Comparison of ENCODE assay signal across 8 cellular contexts in the genomic region with DNA sequence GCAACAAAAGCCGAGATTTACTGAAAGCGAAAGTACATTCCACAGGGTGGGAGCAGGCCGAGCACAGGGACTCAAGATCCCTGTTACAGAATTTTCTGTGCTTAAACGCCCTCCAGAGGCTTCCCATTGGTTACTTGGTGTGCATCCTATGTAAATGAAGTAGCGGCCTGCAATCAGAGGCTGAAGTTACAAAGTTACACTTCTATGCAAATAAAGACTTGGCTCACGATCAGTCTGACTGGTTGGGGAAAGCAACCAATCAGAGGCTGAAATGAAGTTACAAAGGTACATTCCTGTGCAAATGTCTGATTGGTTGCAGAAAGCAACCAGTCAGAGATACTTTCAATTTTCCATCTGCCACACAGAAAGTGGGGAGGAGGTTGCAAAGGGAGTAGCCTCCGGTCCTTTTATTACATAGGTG. TPM values are rescaled to one million over a fixed set of nuclear protein-coding genes. Genes with fewer than 3 reads are reported as not detected.
DNase-seq lines count a peak whose midpoint lies in the region; ATAC-seq, FAIRE-seq and TF ChIP-seq lines count a peak whose summit lies in the region.

No MANE protein-coding gene starts in this region.

- no peak for TF ChIP-seq EP300 in sigmoid colon (IDR thresholded peaks at IDR 0.05)

- H3K4me3 ChIP-seq in BE2C (ENCODE audit: low read depth, low read length) (peak overlapping the region; percentile 56), astrocyte (ENCODE audit: insufficient read depth, low read depth, low read length) (peak overlapping the region; percentile 73), hepatocyte (no peak overlapping the region), sigmoid colon (peak overlapping the region; percentile 22 to 49 (median 47))

- peak; percentile 78 for FAIRE-seq in astrocyte (lab: Jason Lieb, UNC)

- intact Hi-C loops in sigmoid colon (cut with DNase I), result no loop called here

- ATAC-seq in GM21423 (IDR thresholded peaks at IDR 0.05; ENCODE audit: unreplicated experiment), result no peak

- H3K4me1 ChIP-seq in BE2C (no peaks in the 10 kb centered on the region), astrocyte (ENCODE audit: insufficient read depth, low read length) (peaks cover 8% of the 10 kb centered on the region), hepatocyte (ENCODE audit: insufficient read depth) (no peaks in the 10 kb centered on the region), sigmoid colon (peaks cover 0 to 19% (median 16%) of the 10 kb centered on the region in 4 donors)

- no peak overlapping the region for H3K4me3 Mint-ChIP-seq in astrocyte (ENCODE audit: unreplicated experiment)

- no peaks in the 10 kb centered on the region for H3K4me1 Mint-ChIP-seq in astrocyte (ENCODE audit: low read depth, unreplicated experiment)

- H3K36me3 Mint-ChIP-seq in astrocyte (ENCODE audit: low read depth, unreplicated experiment), result no peaks in the 10 kb centered on the region

- no peaks in the 10 kb centered on the region for H3K27me3 ChIP-seq in BE2C
- H3K27me3 ChIP-seq in astrocyte (ENCODE audit: insufficient read depth, low read length), result no peaks in the 10 kb centered on the region
- H3K27me3 ChIP-seq in hepatocyte, result no peaks in the 10 kb centered on the region
- H3K27me3 ChIP-seq in sigmoid colon, result no peaks in the 10 kb centered on the region

- H3K9ac ChIP-seq in astrocyte (ENCODE audit: low read length), result peak overlapping the region; percentile 75

- 68% methylated on average over 7 of the region's 7 CpGs for WGBS in hepatocyte (ENCODE audit: low lambda C conversion rate, missing lambda C conversion rate)
- WGBS in sigmoid colon, 2 donors, result 21 to 53% methylated on average over 7 of the region's 7 CpGs

- peak overlapping the region; percentile 43 for H3K27ac ChIP-seq in astrocyte (ENCODE audit: low read depth, low read length)
- H3K27ac ChIP-seq in hepatocyte, result peak overlapping the region; percentile 34
- peak overlapping the region; percentile 23 to 52 (median 32) for H3K27ac ChIP-seq in sigmoid colon

- peaks cover 6% of the 10 kb centered on the region for H3K27me3 Mint-ChIP-seq in astrocyte (ENCODE audit: low read depth, unreplicated experiment)

- no peaks in the 10 kb centered on the region for H3K9me2 ChIP-seq in hepatocyte (replicated peaks; ENCODE audit: insufficient read depth)

- H3K79me2 ChIP-seq in astrocyte (ENCODE audit: insufficient read depth, low read length) (no peaks in the 10 kb centered on the region), hepatocyte (no peaks in the 10 kb centered on the region)

- H4K20me1 ChIP-seq in astrocyte (ENCODE audit: insufficient read depth, low read length), result no peaks in the 10 kb centered on the region
- H4K20me1 ChIP-seq in hepatocyte (ENCODE audit: insufficient read depth, poor library complexity, severe bottlenecking), result no peaks in the 10 kb centered on the region

- TF ChIP-seq POLR2A in sigmoid colon (IDR thresholded peaks at IDR 0.05), result no peak

- H2AFZ ChIP-seq in astrocyte (ENCODE audit: low read depth, low read length) (peak overlapping the region; percentile 88), hepatocyte (peak overlapping the region; percentile 32)

- H3K9me3 ChIP-seq in BE2C, result no peaks in the 10 kb centered on the region
- no peaks in the 10 kb centered on the region for H3K9me3 ChIP-seq in astrocyte (ENCODE audit: insufficient read depth, low read depth, low read length)
- no peaks in the 10 kb centered on the region for H3K9me3 ChIP-seq in hepatocyte (ENCODE audit: low read depth)
- H3K9me3 ChIP-seq in sigmoid colon, result no peaks in the 10 kb centered on the region

- DNase-seq in BE2C, result peak; percentile 40
- peak; percentile 99 for DNase-seq in astrocyte (ENCODE audit: low read depth)
- peak; percentile 51 for DNase-seq in hepatocyte (ENCODE audit: low spot score)
- no peak for DNase-seq in sigmoid colon
- DNase-seq in AML-193 (lab: John Stamatoyannopoulos, UW), result no peak
- DNase-seq in activated T-cell treated with anti-CD3 and anti-CD28 coated beads, Interleukin-2, amount 50 U/mL, for 48 hours, result no peak

- H3K4me2 ChIP-seq in astrocyte (ENCODE audit: low read length) (peak overlapping the region; percentile 86), hepatocyte (peak overlapping the region; percentile 54)

- H3K36me3 ChIP-seq in BE2C (no peaks in the 10 kb centered on the region), astrocyte (ENCODE audit: insufficient read depth, low read length) (no peaks in the 10 kb centered on the region), hepatocyte (replicated peaks; ENCODE audit: insufficient read depth, low read depth) (no peaks in the 10 kb centered on the region), sigmoid colon (no peaks in the 10 kb centered on the region)

- H3K9me3 Mint-ChIP-seq in astrocyte (ENCODE audit: unreplicated experiment), result no peaks in the 10 kb centered on the region

- H3K27ac Mint-ChIP-seq in astrocyte (ENCODE audit: unreplicated experiment), result no peak overlapping the region

- TF ChIP-seq CTCF in BE2C (IDR thresholded peaks at IDR 0.05; ENCODE audit: low read depth, low read length) (no peak), LNCAP (IDR thresholded peaks at IDR 0.05) (peak; percentile 15; the same call in 1 of the 2 replicates), astrocyte (IDR thresholded peaks at IDR 0.05; ENCODE audit: insufficient read depth, low read depth, low read length) (no peak), hepatocyte (IDR thresholded peaks at IDR 0.05; ENCODE audit: poor library complexity) (no peak), sigmoid colon (IDR thresholded peaks at IDR 0.05) (no peak)

RNA-seq across cellular contexts. Expression of gene ACBD7, which starts 4.1 kb away (rescaled TPM):
- not detected for polyA plus RNA-seq in BE2C (2012; ENCODE audit: insufficient read depth, insufficient read length, low read depth)
- total RNA-seq in astrocyte, result 0.36 and 0.79 TPM in 2 replicates
- total RNA-seq in hepatocyte, result 1.8 and 1.9 TPM in 2 replicates
- polyA plus RNA-seq in hepatocyte, result 0.36 and 0.38 TPM in 2 replicates
- not detected for total RNA-seq in sigmoid colon
- under 1 TPM in 1 of 3 donors, not detected in 2; 0.57 TPM for polyA plus RNA-seq in sigmoid colon

RNA-seq across cellular contexts. Expression of gene RPP38, which starts 12.6 kb away (rescaled TPM):
- polyA plus RNA-seq in BE2C (2012; ENCODE audit: insufficient read depth, insufficient read length, low read depth), result 30.3 TPM
- total RNA-seq in astrocyte (17.6 and 17.9 TPM in 2 replicates), hepatocyte (13.9 and 18.2 TPM in 2 replicates), sigmoid colon (10 to 100 TPM in 3 of 4 donors, 1 to 10 TPM in 1; 8.7 to 29.5 (median 15.6) TPM)
- polyA plus RNA-seq in hepatocyte (26.4 and 27.3 TPM in 2 replicates), sigmoid colon (10 to 100 TPM; 15.6 to 19.2 (median 18.7) TPM)

RNA-seq across cellular contexts. Expression of gene OLAH, which starts 40.8 kb away (rescaled TPM):
- polyA plus RNA-seq in BE2C (2012; ENCODE audit: insufficient read depth, insufficient read length, low read depth), result not detected
- total RNA-seq in astrocyte, result not detected in 2 replicates
- not detected in 2 replicates for total RNA-seq in hepatocyte
- not detected in 2 replicates for polyA plus RNA-seq in hepatocyte
- total RNA-seq in sigmoid colon, result under 1 TPM in 2 of 4 donors, not detected in 2; 0.49 to 0.71 TPM
- under 1 TPM in 1 of 3 donors, not detected in 2; 0.63 TPM for polyA plus RNA-seq in sigmoid colon

Comparison
In these comparisons a context has a peak if more than half of its experiments do, and no peak if none do; other contexts are left out.
1. DNase-seq: peak in BE2C (single experiment), astrocyte (single experiment) and hepatocyte (single experiment); none in sigmoid colon (single experiment), AML-193 (0 of 2) and activated T-cell treated with anti-CD3 and anti-CD28 coated beads, Interleukin-2, amount 50 U/mL, for 48 hours (0 of 2).
2. Peak in every context shown above with its lines, with median percentiles within 50 percentile points of each other: H3K27ac ChIP-seq.